ENCODE assay signal across 1 cellular context in the genomic region with DNA sequence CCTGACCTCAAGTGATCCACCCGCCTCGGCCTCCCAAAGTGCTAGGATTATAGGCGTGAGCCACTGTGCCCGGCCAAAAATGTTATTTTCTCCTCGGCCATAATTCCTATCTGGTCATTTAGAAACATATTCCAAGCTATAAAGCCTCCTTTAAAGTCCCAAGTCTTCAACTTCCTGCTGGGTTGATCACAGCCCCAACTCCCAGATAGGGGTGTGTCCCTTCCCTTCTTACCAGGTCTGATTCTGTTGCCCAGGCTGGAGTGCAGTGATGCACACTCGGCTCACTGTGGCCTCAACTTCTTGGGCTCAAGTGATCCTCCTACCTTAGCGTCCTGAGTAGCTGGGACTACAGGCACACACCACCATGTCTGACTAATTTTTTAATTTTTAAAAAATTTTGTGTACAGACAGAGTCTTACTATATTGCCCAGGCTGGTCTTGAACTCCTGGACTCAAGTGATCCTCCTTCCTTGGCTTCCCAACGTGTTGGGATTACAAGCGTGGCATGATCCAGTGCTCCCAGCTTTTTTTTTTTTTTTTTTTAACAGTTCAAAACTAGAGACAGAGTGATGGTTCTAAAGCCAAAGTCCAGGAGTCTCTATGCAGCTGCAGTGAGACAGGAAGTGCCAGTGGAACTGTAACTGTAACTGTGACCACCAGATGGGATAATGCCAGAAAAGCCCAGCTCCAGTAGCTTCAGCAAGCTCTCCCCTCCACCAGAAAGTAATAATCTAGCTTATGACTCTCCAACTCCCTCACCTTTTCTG.
TF ChIP-seq lines count a peak whose summit lies in the region.

No MANE protein-coding gene starts in this region.

TF ChIP-seq in endothelial cell of umbilical vein, 7 proteins besides CTCF, POLR2A, EP300 and RAD21 (continued from another document):
- no peak for TF ChIP-seq MAX (IDR thresholded peaks at IDR 0.05; ENCODE audit: insufficient read depth, insufficient read length)
- no peak for TF ChIP-seq GATA2 (IDR thresholded peaks at IDR 0.05; ENCODE audit: insufficient read depth, insufficient read length, low read depth, low read length)
TF ChIP-seq in endothelial cell of umbilical vein: peak in this region for 0.
